2 cellular contexts compared by ENCODE assay signal in the genomic region with DNA sequence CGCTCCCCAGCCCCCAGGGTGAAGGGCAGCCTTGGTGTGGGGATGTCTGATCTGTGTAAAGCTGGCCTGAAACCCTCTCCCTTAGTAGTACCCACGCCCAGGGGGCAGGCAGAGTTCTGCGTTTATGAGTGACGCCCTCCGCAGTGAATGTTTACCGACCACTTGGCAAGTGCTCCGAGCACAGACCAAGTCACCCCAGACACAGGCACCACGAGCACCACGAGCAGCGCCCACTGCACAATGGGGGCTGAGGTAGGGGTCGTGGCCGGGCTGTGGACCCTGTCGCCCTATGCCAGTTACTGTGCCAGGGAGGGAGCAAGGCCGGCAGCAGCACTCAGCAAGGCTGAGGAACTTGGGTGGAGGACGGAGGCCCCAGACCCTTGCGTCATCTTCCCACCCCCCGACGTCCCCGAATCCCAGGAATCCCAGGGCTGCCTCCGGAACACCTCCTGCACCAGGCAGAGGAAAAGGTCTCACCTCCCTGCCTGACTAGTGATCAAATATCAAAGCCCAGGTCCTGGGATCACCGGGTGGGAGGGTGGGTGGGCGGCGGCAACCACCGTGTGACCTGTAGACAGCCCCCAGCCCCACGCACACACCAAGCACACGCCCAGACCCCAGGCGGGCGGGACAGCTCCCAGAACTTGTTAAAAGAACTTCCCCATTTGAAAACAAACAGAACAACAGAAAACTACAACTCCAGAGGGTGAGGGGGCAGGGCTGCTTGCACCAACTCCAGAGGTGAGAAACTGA.
TF ChIP-seq lines count a peak whose summit lies in the region.

No MANE protein-coding gene starts in this region.

TF ChIP-seq in liver, 16 proteins besides CTCF, POLR2A, EP300 and RAD21:
- TF ChIP-seq HNF4G (IDR thresholded peaks at IDR 0.05) (no peak), FOXA2 (IDR thresholded peaks at IDR 0.05) (no peak), EGR1 (IDR thresholded peaks at IDR 0.05; ENCODE audit: low read depth in 2 of 2) (no peak), RXRA (IDR thresholded peaks at IDR 0.05) (no peak), FOXA1 (IDR thresholded peaks at IDR 0.05) (no peak), GABPA (IDR thresholded peaks at IDR 0.05 in 1 of 2, conservative IDR thresholded peaks at IDR 0.05 in 1 of 2) (no peak), SP1 (IDR thresholded peaks at IDR 0.05) (no peak), TAF1 (conservative IDR thresholded peaks at IDR 0.05) (no peak)
- TF ChIP-seq, protein P1, sequence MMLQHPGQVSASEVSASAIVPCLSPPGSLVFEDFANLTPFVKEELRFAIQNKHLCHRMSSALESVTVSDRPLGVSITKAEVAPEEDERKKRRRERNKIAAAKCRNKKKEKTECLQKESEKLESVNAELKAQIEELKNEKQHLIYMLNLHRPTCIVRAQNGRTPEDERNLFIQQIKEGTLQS (IDR thresholded peaks at IDR 0.05), result no peak
- TF ChIP-seq, protein P2, sequence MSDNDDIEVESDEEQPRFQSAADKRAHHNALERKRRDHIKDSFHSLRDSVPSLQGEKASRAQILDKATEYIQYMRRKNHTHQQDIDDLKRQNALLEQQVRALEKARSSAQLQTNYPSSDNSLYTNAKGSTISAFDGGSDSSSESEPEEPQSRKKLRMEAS (IDR thresholded peaks at IDR 0.05), result no peak
- TF ChIP-seq, protein P3, sequence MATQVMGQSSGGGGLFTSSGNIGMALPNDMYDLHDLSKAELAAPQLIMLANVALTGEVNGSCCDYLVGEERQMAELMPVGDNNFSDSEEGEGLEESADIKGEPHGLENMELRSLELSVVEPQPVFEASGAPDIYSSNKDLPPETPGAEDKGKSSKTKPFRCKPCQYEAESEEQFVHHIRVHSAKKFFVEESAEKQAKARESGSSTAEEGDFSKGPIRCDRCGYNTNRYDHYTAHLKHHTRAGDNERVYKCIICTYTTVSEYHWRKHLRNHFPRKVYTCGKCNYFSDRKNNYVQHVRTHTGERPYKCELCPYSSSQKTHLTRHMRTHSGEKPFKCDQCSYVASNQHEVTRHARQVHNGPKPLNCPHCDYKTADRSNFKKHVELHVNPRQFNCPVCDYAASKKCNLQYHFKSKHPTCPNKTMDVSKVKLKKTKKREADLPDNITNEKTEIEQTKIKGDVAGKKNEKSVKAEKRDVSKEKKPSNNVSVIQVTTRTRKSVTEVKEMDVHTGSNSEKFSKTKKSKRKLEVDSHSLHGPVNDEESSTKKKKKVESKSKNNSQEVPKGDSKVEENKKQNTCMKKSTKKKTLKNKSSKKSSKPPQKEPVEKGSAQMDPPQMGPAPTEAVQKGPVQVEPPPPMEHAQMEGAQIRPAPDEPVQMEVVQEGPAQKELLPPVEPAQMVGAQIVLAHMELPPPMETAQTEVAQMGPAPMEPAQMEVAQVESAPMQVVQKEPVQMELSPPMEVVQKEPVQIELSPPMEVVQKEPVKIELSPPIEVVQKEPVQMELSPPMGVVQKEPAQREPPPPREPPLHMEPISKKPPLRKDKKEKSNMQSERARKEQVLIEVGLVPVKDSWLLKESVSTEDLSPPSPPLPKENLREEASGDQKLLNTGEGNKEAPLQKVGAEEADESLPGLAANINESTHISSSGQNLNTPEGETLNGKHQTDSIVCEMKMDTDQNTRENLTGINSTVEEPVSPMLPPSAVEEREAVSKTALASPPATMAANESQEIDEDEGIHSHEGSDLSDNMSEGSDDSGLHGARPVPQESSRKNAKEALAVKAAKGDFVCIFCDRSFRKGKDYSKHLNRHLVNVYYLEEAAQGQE (IDR thresholded peaks at IDR 0.05), result no peak

TF ChIP-seq in HepG2, 621 proteins besides CTCF, POLR2A, EP300 and RAD21:
- TF ChIP-seq RORA (CRISPR knock-in tag; IDR thresholded peaks at IDR 0.05) (no peak), ZNF816 (CRISPR knock-in tag; IDR thresholded peaks at IDR 0.05; ENCODE audit: borderline replicate concordance) (no peak), KLF6 (CRISPR knock-in tag; IDR thresholded peaks at IDR 0.05) (no peak), SP4 (CRISPR knock-in tag; IDR thresholded peaks at IDR 0.05) (no peak), SRSF1 (optimal IDR thresholded peaks at IDR 0.05; ENCODE audit: low read depth, low read length) (no peak), LCORL (IDR thresholded peaks at IDR 0.05) (no peak), LCORL (CRISPR knock-in tag; IDR thresholded peaks at IDR 0.05) (no peak), ZNF749 (CRISPR knock-in tag; IDR thresholded peaks at IDR 0.05; ENCODE audit: borderline replicate concordance) (no peak), ZNF20 (CRISPR knock-in tag; IDR thresholded peaks at IDR 0.05) (no peak), ZNF543 (CRISPR knock-in tag; IDR thresholded peaks at IDR 0.05) (no peak), AKAP8 (CRISPR knock-in tag; IDR thresholded peaks at IDR 0.05) (no peak; the same call in 1 of the 2 replicates), ZNF75D (CRISPR knock-in tag; IDR thresholded peaks at IDR 0.05; ENCODE audit: borderline replicate concordance) (no peak), MBD4 (IDR thresholded peaks at IDR 0.05; ENCODE audit: borderline replicate concordance, low read length) (no peak)
- TF ChIP-seq, protein P4, sequence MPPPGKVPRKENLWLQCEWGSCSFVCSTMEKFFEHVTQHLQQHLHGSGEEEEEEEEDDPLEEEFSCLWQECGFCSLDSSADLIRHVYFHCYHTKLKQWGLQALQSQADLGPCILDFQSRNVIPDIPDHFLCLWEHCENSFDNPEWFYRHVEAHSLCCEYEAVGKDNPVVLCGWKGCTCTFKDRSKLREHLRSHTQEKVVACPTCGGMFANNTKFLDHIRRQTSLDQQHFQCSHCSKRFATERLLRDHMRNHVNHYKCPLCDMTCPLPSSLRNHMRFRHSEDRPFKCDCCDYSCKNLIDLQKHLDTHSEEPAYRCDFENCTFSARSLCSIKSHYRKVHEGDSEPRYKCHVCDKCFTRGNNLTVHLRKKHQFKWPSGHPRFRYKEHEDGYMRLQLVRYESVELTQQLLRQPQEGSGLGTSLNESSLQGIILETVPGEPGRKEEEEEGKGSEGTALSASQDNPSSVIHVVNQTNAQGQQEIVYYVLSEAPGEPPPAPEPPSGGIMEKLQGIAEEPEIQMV (CRISPR knock-in tag; IDR thresholded peaks at IDR 0.05; ENCODE audit: low read depth), result no peak
- TF ChIP-seq, protein P5, sequence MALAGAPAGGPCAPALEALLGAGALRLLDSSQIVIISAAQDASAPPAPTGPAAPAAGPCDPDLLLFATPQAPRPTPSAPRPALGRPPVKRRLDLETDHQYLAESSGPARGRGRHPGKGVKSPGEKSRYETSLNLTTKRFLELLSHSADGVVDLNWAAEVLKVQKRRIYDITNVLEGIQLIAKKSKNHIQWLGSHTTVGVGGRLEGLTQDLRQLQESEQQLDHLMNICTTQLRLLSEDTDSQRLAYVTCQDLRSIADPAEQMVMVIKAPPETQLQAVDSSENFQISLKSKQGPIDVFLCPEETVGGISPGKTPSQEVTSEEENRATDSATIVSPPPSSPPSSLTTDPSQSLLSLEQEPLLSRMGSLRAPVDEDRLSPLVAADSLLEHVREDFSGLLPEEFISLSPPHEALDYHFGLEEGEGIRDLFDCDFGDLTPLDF (CRISPR knock-in tag; IDR thresholded peaks at IDR 0.05), result no peak
- TF ChIP-seq, protein P6, sequence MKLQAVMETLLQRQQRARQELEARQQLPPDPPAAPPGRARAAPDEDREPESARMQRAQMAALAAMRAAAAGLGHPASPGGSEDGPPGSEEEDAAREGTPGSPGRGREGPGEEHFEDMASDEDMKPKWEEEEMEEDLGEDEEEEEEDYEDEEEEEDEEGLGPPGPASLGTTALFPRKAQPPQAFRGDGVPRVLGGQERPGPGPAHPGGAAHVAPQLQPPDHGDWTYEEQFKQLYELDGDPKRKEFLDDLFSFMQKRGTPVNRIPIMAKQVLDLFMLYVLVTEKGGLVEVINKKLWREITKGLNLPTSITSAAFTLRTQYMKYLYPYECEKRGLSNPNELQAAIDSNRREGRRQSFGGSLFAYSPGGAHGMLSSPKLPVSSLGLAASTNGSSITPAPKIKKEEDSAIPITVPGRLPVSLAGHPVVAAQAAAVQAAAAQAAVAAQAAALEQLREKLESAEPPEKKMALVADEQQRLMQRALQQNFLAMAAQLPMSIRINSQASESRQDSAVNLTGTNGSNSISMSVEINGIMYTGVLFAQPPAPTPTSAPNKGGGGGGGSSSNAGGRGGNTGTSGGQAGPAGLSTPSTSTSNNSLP (IDR thresholded peaks at IDR 0.05; ENCODE audit: low read depth, low read length), result no peak
- TF ChIP-seq, protein P7, sequence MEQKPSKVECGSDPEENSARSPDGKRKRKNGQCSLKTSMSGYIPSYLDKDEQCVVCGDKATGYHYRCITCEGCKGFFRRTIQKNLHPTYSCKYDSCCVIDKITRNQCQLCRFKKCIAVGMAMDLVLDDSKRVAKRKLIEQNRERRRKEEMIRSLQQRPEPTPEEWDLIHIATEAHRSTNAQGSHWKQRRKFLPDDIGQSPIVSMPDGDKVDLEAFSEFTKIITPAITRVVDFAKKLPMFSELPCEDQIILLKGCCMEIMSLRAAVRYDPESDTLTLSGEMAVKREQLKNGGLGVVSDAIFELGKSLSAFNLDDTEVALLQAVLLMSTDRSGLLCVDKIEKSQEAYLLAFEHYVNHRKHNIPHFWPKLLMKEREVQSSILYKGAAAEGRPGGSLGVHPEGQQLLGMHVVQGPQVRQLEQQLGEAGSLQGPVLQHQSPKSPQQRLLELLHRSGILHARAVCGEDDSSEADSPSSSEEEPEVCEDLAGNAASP (CRISPR knock-in tag; IDR thresholded peaks at IDR 0.05; ENCODE audit: borderline replicate concordance), result no peak
